Comparison of ENCODE assay signal across 18 cellular contexts in genomic region chr17:47135235-47135634, GRCh38. TPM values are rescaled to one million over a fixed set of nuclear protein-coding genes. Genes with fewer than 3 reads are reported as not detected.
A peak's percentile ranks its signal among the peaks of the same experiment; 100 is the strongest.
DNase-seq lines count a peak whose midpoint lies in the region; ATAC-seq, FAIRE-seq and TF ChIP-seq lines count a peak whose summit lies in the region.
"Had no signal": no experiment of that assay in that cellular context is flagged by ENCODE, and none has a peak within 500 bp of the region (broad histone marks: within the 10 kb centered on the region; RNA-seq: fewer than 3 reads in every experiment).

No MANE protein-coding gene starts in this region.

- FAIRE-seq in A549 (lab: Jason Lieb, UNC): peak; percentile 82

- H3K9me3 ChIP-seq in A549 (no peaks in the 10 kb centered on the region), Panc1 (ENCODE audit: control insufficient read depth, insufficient read depth, low read depth, low read length) (no peaks in the 10 kb centered on the region)
- H3K9me3 ChIP-seq: BLaER1 treated with 17β-estradiol and CSF1 and Interleukin-3, amounts not matched to agents 10 nM and 100 nM had no signal

- H3K4me3 Mint-ChIP-seq in T-helper 2 cell treated with Interferon-gamma antibody and Interleukin-4, amounts not matched to agents 5 μg/mL and 100 μg/mL, for 36 hours: no peak overlapping the region
- H3K4me3 Mint-ChIP-seq in activated T-helper 17 cell treated with anti-CD3 and anti-CD28 coated beads, Interleukin-2, amount 50 U/mL, for 72 hours: no peak overlapping the region
- H3K4me3 Mint-ChIP-seq: B cell; CD8-positive, alpha-beta T cell; GM23338; HFFc6 had no signal

- TF ChIP-seq CTCF in A549 (IDR thresholded peaks at IDR 0.05): no peak
- TF ChIP-seq CTCF in Panc1 (IDR thresholded peaks at IDR 0.05): no peak

- H3K4me1 Mint-ChIP-seq in T-helper 2 cell treated with Interferon-gamma antibody and Interleukin-4, amounts not matched to agents 5 μg/mL and 100 μg/mL, for 36 hours (ENCODE audit: low read depth): peaks cover 10% of the 10 kb centered on the region
- H3K4me1 Mint-ChIP-seq in activated T-helper 17 cell treated with anti-CD3 and anti-CD28 coated beads, Interleukin-2, amount 50 U/mL, for 72 hours: no peaks in the 10 kb centered on the region
- H3K4me1 Mint-ChIP-seq: GM23338 had no signal

- H3K27me3 ChIP-seq in Panc1 (ENCODE audit: control insufficient read depth, insufficient read depth, low read length): no peaks in the 10 kb centered on the region
- H3K27me3 ChIP-seq: BLaER1 treated with 17β-estradiol and CSF1 and Interleukin-3, amounts not matched to agents 10 nM and 100 nM had no signal

- H3K36me3 Mint-ChIP-seq in T-helper 2 cell treated with Interferon-gamma antibody and Interleukin-4, amounts not matched to agents 5 μg/mL and 100 μg/mL, for 36 hours (ENCODE audit: low read depth): peaks cover 57% of the 10 kb centered on the region
- H3K36me3 Mint-ChIP-seq in activated T-helper 17 cell treated with anti-CD3 and anti-CD28 coated beads, Interleukin-2, amount 50 U/mL, for 72 hours (ENCODE audit: low read depth): peaks cover 86% of the 10 kb centered on the region

- H3K27ac ChIP-seq in A549 (no peak overlapping the region), Panc1 (ENCODE audit: low read length) (no peak overlapping the region)
- H3K27ac ChIP-seq: BLaER1 treated with 17β-estradiol and CSF1 and Interleukin-3, amounts not matched to agents 10 nM and 100 nM; HL-60 had no signal

- no peaks in the 10 kb centered on the region for H3K27me3 Mint-ChIP-seq in T-helper 2 cell treated with Interferon-gamma antibody and Interleukin-4, amounts not matched to agents 5 μg/mL and 100 μg/mL, for 36 hours (ENCODE audit: low read depth)
- H3K27me3 Mint-ChIP-seq in activated T-helper 17 cell treated with anti-CD3 and anti-CD28 coated beads, Interleukin-2, amount 50 U/mL, for 72 hours: no peaks in the 10 kb centered on the region
- H3K27me3 Mint-ChIP-seq: B cell had no signal

- H3K4me1 ChIP-seq in A549: no peaks in the 10 kb centered on the region
- no peaks in the 10 kb centered on the region for H3K4me1 ChIP-seq in Panc1 (ENCODE audit: control insufficient read depth, insufficient read depth, low read length)
- H3K4me1 ChIP-seq: BLaER1 treated with 17β-estradiol and CSF1 and Interleukin-3, amounts not matched to agents 10 nM and 100 nM had no signal

- TF ChIP-seq EP300 in A549 (IDR thresholded peaks at IDR 0.05): no peak

- no peak for DNase-seq in T-helper 2 cell treated with Interferon-gamma antibody and Interleukin-4, amounts not matched to agents 5 μg/mL and 100 μg/mL, for 36 hours (ENCODE audit: low spot score)
- DNase-seq in T-helper 2 cell (no peak), A549 (ENCODE audit: low read depth in 1 of 2, low spot score in 1 of 2) (no peak), Panc1 (ENCODE audit: low read depth, low spot score) (no peak), iris pigment epithelial cell (ENCODE audit: low read depth) (peak; percentile 10), foreskin melanocyte (no peak)
- DNase-seq: 8988T; Calu3; CD8-positive, alpha-beta T cell; DMS79 treated with DMSO at 0.1 percent for 48 hours; HCEC 1CT; HFFc6; IMR-90 had no signal

- ATAC-seq in A549 (no peak), Panc1 (no peak)
- no peak for ATAC-seq in activated T-helper 17 cell treated with anti-CD3 and anti-CD28 coated beads, Interleukin-2, amount 50 U/mL, for 72 hours (replicated peaks)
- ATAC-seq: CD8-positive, alpha-beta T cell; GM23338 had no signal

- no peak for TF ChIP-seq RAD21 in A549 (conservative IDR thresholded peaks at IDR 0.05 in 1 of 2, IDR thresholded peaks at IDR 0.05 in 1 of 2)

- no peak for TF ChIP-seq POLR2A in A549 (IDR thresholded peaks at IDR 0.05; ENCODE audit: low read length)

- H3K36me3 ChIP-seq in Panc1 (ENCODE audit: control insufficient read depth, insufficient read depth, low read length): peaks cover 23% of the 10 kb centered on the region

- CTCF ChIA-PET in A549 (lab: Yijun Ruan, JAX) (no interaction called here), Panc1 (lab: Charles Lee) (no interaction called here)

- H3K4me2 ChIP-seq in A549: no peak overlapping the region
- H3K4me2 ChIP-seq: BLaER1 treated with 17β-estradiol and CSF1 and Interleukin-3, amounts not matched to agents 10 nM and 100 nM; GM23338 had no signal

- BruUV-seq in Panc1 (replicated peaks; lab: Mats Ljungman, UMichigan): TSS peak; percentile 29

- POLR2A ChIA-PET in A549 (lab: Yijun Ruan, JAX): interaction anchor here (0.6 kb wide), 1 partner anchor 16 kb away, joined by 5 read pairs; no protein-coding TSS in a partner anchor
- POLR2A ChIA-PET in Panc1 (lab: Charles Lee): no interaction called here

- intact Hi-C loops in Panc1 (cut with micrococcal nuclease; ENCODE audit: unreplicated experiment): no loop called here

- H3K4me3 ChIP-seq in A549 (no peak overlapping the region), Panc1 (ENCODE audit: low read depth in 2 of 2, low read length in 2 of 2) (no peak overlapping the region)
- H3K4me3 ChIP-seq: BLaER1 treated with 17β-estradiol and CSF1 and Interleukin-3, amounts not matched to agents 10 nM and 100 nM; GM23338 had no signal

- H3K9me3 Mint-ChIP-seq in T-helper 2 cell treated with Interferon-gamma antibody and Interleukin-4, amounts not matched to agents 5 μg/mL and 100 μg/mL, for 36 hours: no peaks in the 10 kb centered on the region
- H3K9me3 Mint-ChIP-seq in activated T-helper 17 cell treated with anti-CD3 and anti-CD28 coated beads, Interleukin-2, amount 50 U/mL, for 72 hours: no peaks in the 10 kb centered on the region
- H3K9me3 Mint-ChIP-seq: CD8-positive, alpha-beta T cell; GM23338; HFFc6 had no signal

- WGBS in A549 (ENCODE audit: missing lambda C conversion rate): 89% methylated on average over 1 of the region's 1 CpG

- in situ Hi-C loops in Panc1 (cut with HindIII; ENCODE audit: low pct_unique_long_range_greater_than_20kb, low sequenced_read_pairs): no loop called here

- peak overlapping the region; percentile 34 for H3K27ac Mint-ChIP-seq in T-helper 2 cell treated with Interferon-gamma antibody and Interleukin-4, amounts not matched to agents 5 μg/mL and 100 μg/mL, for 36 hours
- H3K27ac Mint-ChIP-seq in activated T-helper 17 cell treated with anti-CD3 and anti-CD28 coated beads, Interleukin-2, amount 50 U/mL, for 72 hours: no peak overlapping the region
- H3K27ac Mint-ChIP-seq: B cell; CD8-positive, alpha-beta T cell; GM23338; HFFc6 had no signal

TF ChIP-seq in A549, 52 proteins besides CTCF, POLR2A, EP300 and RAD21:
- TF ChIP-seq REST (IDR thresholded peaks at IDR 0.05) (no peak), SREBF2 (IDR thresholded peaks at IDR 0.05) (no peak), FOSL2 (IDR thresholded peaks at IDR 0.05) (no peak), FOSL2 (CRISPR knock-in tag; IDR thresholded peaks at IDR 0.05) (no peak), HOXB13 (CRISPR knock-in tag; IDR thresholded peaks at IDR 0.05; ENCODE audit: low read depth) (no peak), BHLHE40 (IDR thresholded peaks at IDR 0.05; ENCODE audit: low read depth, low read length) (no peak)
- TF ChIP-seq, protein P1, sequence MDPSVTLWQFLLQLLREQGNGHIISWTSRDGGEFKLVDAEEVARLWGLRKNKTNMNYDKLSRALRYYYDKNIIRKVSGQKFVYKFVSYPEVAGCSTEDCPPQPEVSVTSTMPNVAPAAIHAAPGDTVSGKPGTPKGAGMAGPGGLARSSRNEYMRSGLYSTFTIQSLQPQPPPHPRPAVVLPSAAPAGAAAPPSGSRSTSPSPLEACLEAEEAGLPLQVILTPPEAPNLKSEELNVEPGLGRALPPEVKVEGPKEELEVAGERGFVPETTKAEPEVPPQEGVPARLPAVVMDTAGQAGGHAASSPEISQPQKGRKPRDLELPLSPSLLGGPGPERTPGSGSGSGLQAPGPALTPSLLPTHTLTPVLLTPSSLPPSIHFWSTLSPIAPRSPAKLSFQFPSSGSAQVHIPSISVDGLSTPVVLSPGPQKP (IDR thresholded peaks at IDR 0.05; ENCODE audit: low read depth, low read length): no peak

RNA-seq across cellular contexts. Expression of gene CDC27, which starts 53.9 kb away (rescaled TPM):
- polyA plus RNA-seq in A549 (2011; rRNA removed) (132 and 150 TPM in 2 replicates), A549 (2017; fragmentation: RNase III; extraction: RNeasy Plus Mini Kit Qiagen cat#74134 plus additional on column Dnase treatment) (81.6 to 88.0 TPM (median 87.9 TPM) in 3 replicates)
- polyA plus RNA-seq in A549 (2012; cell fraction: cytosol; rRNA removed): 47.8 and 51.3 TPM in 2 replicates
- 36.0 and 40.9 TPM in 2 replicates for polyA plus RNA-seq in A549 (2012; cell fraction: nucleus; rRNA removed)
- polyA minus RNA-seq in A549 (2011; rRNA and poly(A)+ RNA removed): 159 and 161 TPM in 2 replicates
- 97.5 TPM for total RNA-seq in Panc1 (2021; ENCODE audit: unreplicated experiment)
- polyA plus RNA-seq in Panc1 (2012; ENCODE audit: insufficient read length): 39.0 TPM
- total RNA-seq in activated T-helper 17 cell treated with anti-CD3 and anti-CD28 coated beads, Interleukin-2, amount 50 U/mL, for 72 hours: 100 to 1,000 TPM; 122 to 146 TPM
